In genomic region chr1:218472885-218473284, GRCh38 we compare ENCODE assay signal across 23 cellular contexts.
DNase-seq lines count a peak whose midpoint lies in the region; ATAC-seq, FAIRE-seq and TF ChIP-seq lines count a peak whose summit lies in the region.
"Had no signal": no experiment of that assay in that cellular context is flagged by ENCODE, and none has a peak within 500 bp of the region (broad histone marks: within the 10 kb centered on the region; RNA-seq: fewer than 3 reads in every experiment).

No MANE protein-coding gene starts in this region.

- intact Hi-C loops in Panc1 (cut with micrococcal nuclease; ENCODE audit: unreplicated experiment), result no loop called here

- H3K27me3 ChIP-seq in Panc1 (ENCODE audit: control insufficient read depth, insufficient read depth, low read length) (no peaks in the 10 kb centered on the region), mesenchymal stem cell (ENCODE audit: control insufficient read depth in 1 of 2, insufficient read depth in 1 of 2, low read length in 2 of 2) (no peaks in the 10 kb centered on the region)
- H3K27me3 ChIP-seq: suprapubic skin, vagina had no signal

- no peaks in the 10 kb centered on the region for H3K36me3 ChIP-seq in Panc1 (ENCODE audit: control insufficient read depth, insufficient read depth, low read length)
- H3K36me3 ChIP-seq in mesenchymal stem cell (ENCODE audit: control insufficient read depth in 1 of 2, insufficient read depth in 2 of 2, low read depth in 1 of 2, low read length in 2 of 2), result no peaks in the 10 kb centered on the region
- H3K36me3 ChIP-seq: lower lobe of right lung, suprapubic skin, vagina had no signal

- H3K4ac ChIP-seq in mesenchymal stem cell (ENCODE audit: low read depth in 1 of 2, low read length in 2 of 2), result no peak overlapping the region

- BruUV-seq in Panc1 (replicated peaks; lab: Mats Ljungman, UMichigan), result no TSS peak

- H2BK12ac ChIP-seq in mesenchymal stem cell (ENCODE audit: low read length in 2 of 2), result peak overlapping the region in 1 of 2 experiments; percentile 83

- H3K4me1 ChIP-seq in A549, result peaks cover 35% of the 10 kb centered on the region
- H3K4me1 ChIP-seq in Panc1 (ENCODE audit: control insufficient read depth, insufficient read depth, low read length), result peaks cover 12% of the 10 kb centered on the region
- no peaks in the 10 kb centered on the region for H3K4me1 ChIP-seq in mesenchymal stem cell (ENCODE audit: control insufficient read depth, insufficient read depth, low read depth, low read length)
- H3K4me1 ChIP-seq: suprapubic skin, vagina had no signal

- no peak overlapping the region for H3K23ac ChIP-seq in mesenchymal stem cell (ENCODE audit: low read length in 2 of 2)

- H3K27ac ChIP-seq in A549 (peak overlapping the region; percentile 3 to 84; a peak in 3 of 6 replicates), Panc1 (ENCODE audit: low read length) (peak overlapping the region; percentile 24; the same call in 1 of the 2 replicates), mesenchymal stem cell (ENCODE audit: low read length, poor library complexity, severe bottlenecking) (no peak overlapping the region)
- H3K27ac ChIP-seq: lower lobe of right lung, PC-9, suprapubic skin, vagina had no signal

- H3K9me3 ChIP-seq in A549, result peaks cover under 1% of the 10 kb centered on the region; the same call in 1 of the 3 replicates
- H3K9me3 ChIP-seq in Panc1 (ENCODE audit: control insufficient read depth, insufficient read depth, low read depth, low read length), result no peaks in the 10 kb centered on the region
- H3K9me3 ChIP-seq in mesenchymal stem cell (ENCODE audit: control insufficient read depth, low read length), result no peaks in the 10 kb centered on the region
- H3K9me3 ChIP-seq: lower lobe of right lung, suprapubic skin, vagina had no signal

- no peak overlapping the region for H3K4me2 ChIP-seq in A549
- no peak overlapping the region for H3K4me2 ChIP-seq in mesenchymal stem cell (ENCODE audit: low read length, poor library complexity, severe bottlenecking)
- H3K4me2 ChIP-seq: PC-9 had no signal

- no peak for TF ChIP-seq RAD21 in A549 (conservative IDR thresholded peaks at IDR 0.05 in 1 of 2, IDR thresholded peaks at IDR 0.05 in 1 of 2)

- DNase-seq in A549 (ENCODE audit: low read depth in 1 of 2, low spot score in 1 of 2) (no peak), DMS 273 treated with DMSO at 0.1 percent for 48 hours (lab: John Stamatoyannopoulos, UW) (peak; percentile 49), Panc1 (ENCODE audit: low read depth, low spot score) (no peak), mesenchymal stem cell (no peak), NCI-H1694 (lab: John Stamatoyannopoulos, UW) (no peak), NCI-H1048 (lab: John Stamatoyannopoulos, UW) (no peak), GM12891 (ENCODE audit: insufficient read length, low spot score) (no peak)
- DNase-seq: activated CD4-positive, alpha-beta T cell treated with anti-CD3 and anti-CD28 coated beads, Interleukin-2, amount 50 U/mL, for 4 hours; activated gamma-delta T cell; caudate nucleus; CD4-positive, alpha-beta memory T cell; DMS79; hippocampal formation; lower lobe of right lung; NCI-H226; occipital lobe; PC-9; T-helper 1 cell had no signal

- peak overlapping the region in 1 of 2 experiments; percentile 80 for H3K18ac ChIP-seq in mesenchymal stem cell (ENCODE audit: low read depth in 1 of 2, low read length in 2 of 2)

- no peak overlapping the region for H2BK120ac ChIP-seq in mesenchymal stem cell (ENCODE audit: low read depth, low read length)

- TF ChIP-seq POLR2A in A549 (IDR thresholded peaks at IDR 0.05; ENCODE audit: low read length) (no peak), GM12891 (IDR thresholded peaks at IDR 0.05; ENCODE audit: low read depth, low read length) (no peak)

- no peak for ATAC-seq in A549
- no peak for ATAC-seq in Panc1
- ATAC-seq in GM19463 (IDR thresholded peaks at IDR 0.05; ENCODE audit: unreplicated experiment), result no peak
- ATAC-seq: HepG2, lower lobe of right lung had no signal

- CTCF ChIA-PET in A549 (lab: Yijun Ruan, JAX) (no interaction called here), Panc1 (lab: Charles Lee) (no interaction called here)

- no peak overlapping the region for H2BK15ac ChIP-seq in mesenchymal stem cell (ENCODE audit: low read depth, poor library complexity, severe bottlenecking)

- no peak overlapping the region for H4K91ac ChIP-seq in mesenchymal stem cell (ENCODE audit: low read length)

- no peak overlapping the region for H2AFZ ChIP-seq in mesenchymal stem cell (ENCODE audit: low read depth, low read length)
- H2AFZ ChIP-seq: PC-9 had no signal

- in situ Hi-C loops in Panc1 (cut with HindIII; ENCODE audit: low pct_unique_long_range_greater_than_20kb, low sequenced_read_pairs), result no loop called here

- no peak overlapping the region for H3K4me3 ChIP-seq in A549
- H3K4me3 ChIP-seq in Panc1 (ENCODE audit: low read depth in 2 of 2, low read length in 2 of 2), result no peak overlapping the region
- no peak overlapping the region for H3K4me3 ChIP-seq in mesenchymal stem cell (ENCODE audit: insufficient read depth in 1 of 2, low read depth in 1 of 2, low read length in 2 of 2)
- H3K4me3 ChIP-seq: GM12878, lower lobe of right lung, PC-9, suprapubic skin, vagina had no signal

- no peaks in the 10 kb centered on the region for H3K79me1 ChIP-seq in mesenchymal stem cell (replicated peaks; ENCODE audit: low read length, poor library complexity, severe bottlenecking)

- H3K9ac ChIP-seq in mesenchymal stem cell (ENCODE audit: low read length), result no peak overlapping the region

- TF ChIP-seq CTCF in A549 (IDR thresholded peaks at IDR 0.05) (no peak), Panc1 (IDR thresholded peaks at IDR 0.05) (peak; percentile 22)

- peak overlapping the region in 1 of 2 experiments; percentile 82 for H3K14ac ChIP-seq in mesenchymal stem cell (ENCODE audit: low read length in 2 of 2)

- no peak overlapping the region for H2BK5ac ChIP-seq in mesenchymal stem cell (ENCODE audit: low read depth, low read length, poor library complexity, severe bottlenecking)

- POLR2A ChIA-PET in A549 (lab: Yijun Ruan, JAX) (no interaction called here), Panc1 (lab: Charles Lee) (no interaction called here)

- WGBS in A549 (ENCODE audit: missing lambda C conversion rate), result 87% methylated on average over 1 of the region's 1 CpG
- WGBS in mesenchymal stem cell, result 100% methylated on average over 1 of the region's 1 CpG

- TF ChIP-seq EP300 in A549 (IDR thresholded peaks at IDR 0.05), result no peak

- no peak for FAIRE-seq in A549 (lab: Jason Lieb, UNC)
- no peak for FAIRE-seq in GM12891 (lab: Jason Lieb, UNC)
- FAIRE-seq: GM12878, HepG2 had no signal

- H2AK5ac ChIP-seq in mesenchymal stem cell (ENCODE audit: low read length, severe bottlenecking), result peak overlapping the region; percentile 95

- H4K8ac ChIP-seq in mesenchymal stem cell (ENCODE audit: low read length), result no peak overlapping the region

TF ChIP-seq in A549, 52 proteins besides CTCF, POLR2A, EP300 and RAD21 (continues in another document):
- TF ChIP-seq MYC (IDR thresholded peaks at IDR 0.05; ENCODE audit: borderline replicate concordance, low read length), result no peak
- no peak for TF ChIP-seq MAZ (IDR thresholded peaks at IDR 0.05; ENCODE audit: borderline replicate concordance, low read depth, low read length)
- no peak for TF ChIP-seq EHMT2 (IDR thresholded peaks at IDR 0.05; ENCODE audit: low read depth)
- no peak for TF ChIP-seq KDM5A (IDR thresholded peaks at IDR 0.05)
- no peak for TF ChIP-seq FOXS1 (CRISPR knock-in tag; IDR thresholded peaks at IDR 0.05)
- no peak for TF ChIP-seq NFE2L2 (conservative IDR thresholded peaks at IDR 0.05; ENCODE audit: low read length)
- no peak for TF ChIP-seq MAFK (IDR thresholded peaks at IDR 0.05; ENCODE audit: partially characterized antibody)
- TF ChIP-seq FOSB (CRISPR knock-in tag; IDR thresholded peaks at IDR 0.05), result no peak
- no peak for TF ChIP-seq SMC3 (IDR thresholded peaks at IDR 0.05)
- TF ChIP-seq, protein P1, sequence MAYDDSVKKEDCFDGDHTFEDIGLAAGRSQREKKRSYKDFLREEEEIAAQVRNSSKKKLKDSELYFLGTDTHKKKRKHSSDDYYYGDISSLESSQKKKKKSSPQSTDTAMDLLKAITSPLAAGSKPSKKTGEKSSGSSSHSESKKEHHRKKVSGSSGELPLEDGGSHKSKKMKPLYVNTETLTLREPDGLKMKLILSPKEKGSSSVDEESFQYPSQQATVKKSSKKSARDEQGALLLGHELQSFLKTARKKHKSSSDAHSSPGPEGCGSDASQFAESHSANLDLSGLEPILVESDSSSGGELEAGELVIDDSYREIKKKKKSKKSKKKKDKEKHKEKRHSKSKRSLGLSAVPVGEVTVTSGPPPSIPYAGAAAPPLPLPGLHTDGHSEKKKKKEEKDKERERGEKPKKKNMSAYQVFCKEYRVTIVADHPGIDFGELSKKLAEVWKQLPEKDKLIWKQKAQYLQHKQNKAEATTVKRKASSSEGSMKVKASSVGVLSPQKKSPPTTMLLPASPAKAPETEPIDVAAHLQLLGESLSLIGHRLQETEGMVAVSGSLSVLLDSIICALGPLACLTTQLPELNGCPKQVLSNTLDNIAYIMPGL (CRISPR knock-in tag; IDR thresholded peaks at IDR 0.05; ENCODE audit: borderline replicate concordance), result no peak

TF ChIP-seq in GM12891, 5 proteins besides CTCF, POLR2A, EP300 and RAD21:
- TF ChIP-seq TAF1 (IDR thresholded peaks at IDR 0.05; ENCODE audit: low read depth, low read length), result no peak
- no peak for TF ChIP-seq POU2F2 (IDR thresholded peaks at IDR 0.05; ENCODE audit: low read depth, low read length)
- TF ChIP-seq SPI1 (IDR thresholded peaks at IDR 0.05; ENCODE audit: low read depth, low read length), result no peak
- TF ChIP-seq POLR2AphosphoS5 (IDR thresholded peaks at IDR 0.05; ENCODE audit: low read depth, low read length), result no peak
- TF ChIP-seq PAX5 (IDR thresholded peaks at IDR 0.05; ENCODE audit: insufficient read depth, low read length, severe bottlenecking), result no peak
